1 cellular context compared by ENCODE assay signal in genomic region chr3:4580346-4581019, GRCh38.
TF ChIP-seq lines count a peak whose summit lies in the region.

No MANE protein-coding gene starts in this region.

TF ChIP-seq in H1, 55 proteins besides CTCF, POLR2A, EP300 and RAD21:
- TF ChIP-seq CBX8 (IDR thresholded peaks at IDR 0.05; ENCODE audit: borderline replicate concordance, low read depth, low read length) (no peak), MAFK (IDR thresholded peaks at IDR 0.05; ENCODE audit: low read depth, low read length) (0 out of 2 replicates have a peak, but pooled peaks have one; percentile 0), SIN3A (conservative IDR thresholded peaks at IDR 0.05 in 1 of 2, IDR thresholded peaks at IDR 0.05 in 1 of 2; ENCODE audit: low read depth in 1 of 2, low read length in 2 of 2) (no peak), ATF2 (IDR thresholded peaks at IDR 0.05; ENCODE audit: low read length) (no peak), CBX5 (IDR thresholded peaks at IDR 0.05; ENCODE audit: low read depth, low read length) (no peak), KDM4A (IDR thresholded peaks at IDR 0.05; ENCODE audit: low read depth, low read length, severe bottlenecking) (no peak), SAP30 (IDR thresholded peaks at IDR 0.05; ENCODE audit: insufficient read depth, insufficient replicate concordance, low read length) (no peak), RXRA (IDR thresholded peaks at IDR 0.05; ENCODE audit: insufficient read depth, low read depth, low read length) (no peak)
